Comparison of ENCODE assay signal across 2 cellular contexts in the genomic region with DNA sequence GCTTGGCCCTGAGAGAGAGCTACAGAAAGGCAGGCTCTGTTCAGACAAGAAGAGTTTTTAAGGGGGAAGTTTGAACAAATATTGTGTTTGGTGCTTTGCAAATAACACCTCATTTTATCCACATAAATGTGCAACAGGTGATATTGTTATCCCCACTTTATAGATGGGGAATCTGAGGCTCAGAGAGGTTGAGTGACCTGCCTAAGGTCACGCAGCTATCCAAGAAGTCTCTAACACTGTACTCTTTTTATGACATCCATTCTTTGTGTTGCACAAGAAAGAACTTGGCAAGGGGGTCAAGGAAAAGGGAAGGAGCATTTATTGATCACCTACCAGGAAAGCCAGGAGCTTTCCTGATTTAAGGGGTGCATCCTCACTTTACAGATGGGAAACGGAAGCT.
TF ChIP-seq lines count a peak whose summit lies in the region.

No MANE protein-coding gene starts in this region.

TF ChIP-seq in HEK293, 187 proteins besides CTCF, POLR2A, EP300 and RAD21 (continued from another document):
- TF ChIP-seq ZNF404 (tag by site-specific recombination; IDR thresholded peaks at IDR 0.05) (no peak), ZNF433 (tag by site-specific recombination; IDR thresholded peaks at IDR 0.05; ENCODE audit: low read depth) (no peak), HOXD13 (CRISPR knock-in tag; IDR thresholded peaks at IDR 0.05; ENCODE audit: borderline replicate concordance) (no peak), GLIS1 (tag by site-specific recombination; IDR thresholded peaks at IDR 0.05) (no peak)
- TF ChIP-seq, protein P1, sequence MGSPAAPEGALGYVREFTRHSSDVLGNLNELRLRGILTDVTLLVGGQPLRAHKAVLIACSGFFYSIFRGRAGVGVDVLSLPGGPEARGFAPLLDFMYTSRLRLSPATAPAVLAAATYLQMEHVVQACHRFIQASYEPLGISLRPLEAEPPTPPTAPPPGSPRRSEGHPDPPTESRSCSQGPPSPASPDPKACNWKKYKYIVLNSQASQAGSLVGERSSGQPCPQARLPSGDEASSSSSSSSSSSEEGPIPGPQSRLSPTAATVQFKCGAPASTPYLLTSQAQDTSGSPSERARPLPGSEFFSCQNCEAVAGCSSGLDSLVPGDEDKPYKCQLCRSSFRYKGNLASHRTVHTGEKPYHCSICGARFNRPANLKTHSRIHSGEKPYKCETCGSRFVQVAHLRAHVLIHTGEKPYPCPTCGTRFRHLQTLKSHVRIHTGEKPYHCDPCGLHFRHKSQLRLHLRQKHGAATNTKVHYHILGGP (tag by site-specific recombination; IDR thresholded peaks at IDR 0.05): no peak
TF ChIP-seq in HEK293: peak in this region for 3.

TF ChIP-seq in K562, 482 proteins besides CTCF, POLR2A, EP300 and RAD21 (continued from another document):
- TF ChIP-seq KLF6 (CRISPR knock-in tag; IDR thresholded peaks at IDR 0.05; ENCODE audit: borderline replicate concordance) (no peak), ZNF507 (tag; conservative IDR thresholded peaks at IDR 0.05) (no peak), PTRF (tag; IDR thresholded peaks at IDR 0.05) (no peak), MBD2 (IDR thresholded peaks at IDR 0.05; ENCODE audit: borderline replicate concordance, low read depth) (no peak), MYNN (IDR thresholded peaks at IDR 0.05) (no peak), MYNN (CRISPR knock-in tag; IDR thresholded peaks at IDR 0.05) (no peak), PPARD (CRISPR knock-in tag; IDR thresholded peaks at IDR 0.05) (no peak), KDM4B (IDR thresholded peaks at IDR 0.05; ENCODE audit: borderline replicate concordance in 2 of 2, low read depth in 1 of 2) (no peak)
- TF ChIP-seq, protein P2, sequence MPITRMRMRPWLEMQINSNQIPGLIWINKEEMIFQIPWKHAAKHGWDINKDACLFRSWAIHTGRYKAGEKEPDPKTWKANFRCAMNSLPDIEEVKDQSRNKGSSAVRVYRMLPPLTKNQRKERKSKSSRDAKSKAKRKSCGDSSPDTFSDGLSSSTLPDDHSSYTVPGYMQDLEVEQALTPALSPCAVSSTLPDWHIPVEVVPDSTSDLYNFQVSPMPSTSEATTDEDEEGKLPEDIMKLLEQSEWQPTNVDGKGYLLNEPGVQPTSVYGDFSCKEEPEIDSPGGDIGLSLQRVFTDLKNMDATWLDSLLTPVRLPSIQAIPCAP (CRISPR knock-in tag; IDR thresholded peaks at IDR 0.05; ENCODE audit: borderline replicate concordance): no peak
